Comparison of ENCODE assay signal across 15 cellular contexts in the genomic region with DNA sequence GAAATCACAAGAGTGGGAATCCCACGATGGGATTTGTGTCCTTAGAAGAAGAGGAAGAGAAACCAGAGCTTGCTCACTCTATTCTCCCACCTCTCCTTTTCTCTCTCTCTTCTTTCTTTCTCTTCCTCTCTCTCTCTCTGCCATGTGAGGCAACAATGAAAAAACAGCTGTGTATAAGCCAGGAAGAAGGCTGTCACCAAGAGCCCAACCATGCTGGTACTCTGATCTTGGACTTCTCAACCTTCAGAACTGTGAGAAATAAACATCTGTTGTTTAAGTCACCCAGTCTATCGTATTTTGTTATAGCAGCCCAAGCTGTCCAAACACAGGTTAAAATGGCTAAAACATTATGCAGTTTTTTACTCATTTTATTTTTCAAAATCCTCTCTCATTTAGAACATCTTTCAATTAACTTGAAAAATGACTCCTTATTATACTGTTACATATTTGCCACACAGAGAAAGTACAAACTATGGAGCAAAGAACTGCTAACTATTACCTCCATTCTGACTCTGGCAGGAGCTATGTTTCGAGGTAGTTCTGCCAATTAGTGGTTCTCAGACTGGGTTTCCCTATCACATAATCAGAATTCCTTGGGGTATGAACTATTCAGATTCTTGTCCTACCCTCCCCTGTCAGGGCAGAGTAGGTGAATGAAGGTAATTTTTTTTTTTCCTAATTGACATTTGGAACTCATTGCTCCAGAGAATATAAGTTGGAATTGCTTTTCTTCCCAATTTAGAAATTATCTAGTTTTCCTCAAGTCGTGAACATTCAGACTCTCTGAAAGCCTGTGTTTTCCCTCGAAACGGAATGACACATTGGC.
A peak's percentile ranks its signal among the peaks of the same experiment; 100 is the strongest.
DNase-seq lines count a peak whose midpoint lies in the region; ATAC-seq and TF ChIP-seq lines count a peak whose summit lies in the region.
"Had no signal": no experiment of that assay in that cellular context is flagged by ENCODE, and none has a peak within 500 bp of the region (broad histone marks: within the 10 kb centered on the region; RNA-seq: fewer than 3 reads in every experiment).

No MANE protein-coding gene starts in this region.

- no peaks in the 10 kb centered on the region; the same call in 1 of the 2 replicates for H3K27me3 Mint-ChIP-seq in HFFc6 (ENCODE audit: insufficient read depth)

- no peaks in the 10 kb centered on the region for H3K36me3 Mint-ChIP-seq in HFFc6 (ENCODE audit: low read depth)
- H3K36me3 Mint-ChIP-seq: activated naive CD8-positive, alpha-beta T cell treated with anti-CD3 and anti-CD28 coated beads for 36 hours had no signal

- in situ Hi-C loops in ACHN (cut with HindIII; ENCODE audit: low pct_ligation_motif_present, low pct_unique_long_range_greater_than_20kb, low sequenced_read_pairs), result no loop called here

- peak overlapping the region; percentile 49 for H3K4me3 Mint-ChIP-seq in HFFc6
- H3K4me3 Mint-ChIP-seq: activated naive CD8-positive, alpha-beta T cell treated with anti-CD3 and anti-CD28 coated beads for 36 hours; H9; T-helper 1 cell treated with Interleukin-12 subunit alpha and Interleukin-12 subunit beta and Interleukin-4 antibody, amounts not matched to agents 30 μg/mL and 1 μg/mL, for 36 hours had no signal

- TF ChIP-seq CTCF in HFFc6 (IDR thresholded peaks at IDR 0.05), result no peak

- H3K4me1 Mint-ChIP-seq in HFFc6 (ENCODE audit: low read depth), result peaks cover 36% of the 10 kb centered on the region
- H3K4me1 Mint-ChIP-seq: activated naive CD8-positive, alpha-beta T cell treated with anti-CD3 and anti-CD28 coated beads for 36 hours had no signal

- no peak overlapping the region for H3K27ac ChIP-seq in substantia nigra (ENCODE audit: low read depth, low read length, poor library complexity, severe bottlenecking)
- H3K27ac ChIP-seq: epithelial cell of prostate, PC-9 had no signal

- peak; percentile 40 for ATAC-seq in SK-N-SH treated with all-trans-retinoic acid at 6 μM for 48 hours
- no peak for ATAC-seq in GM19035 (IDR thresholded peaks at IDR 0.05; ENCODE audit: unreplicated experiment)

- H3K9me3 Mint-ChIP-seq in HFFc6, result no peaks in the 10 kb centered on the region
- H3K9me3 Mint-ChIP-seq: activated naive CD8-positive, alpha-beta T cell treated with anti-CD3 and anti-CD28 coated beads for 36 hours; H9; T-helper 1 cell treated with Interleukin-12 subunit alpha and Interleukin-12 subunit beta and Interleukin-4 antibody, amounts not matched to agents 30 μg/mL and 1 μg/mL, for 36 hours had no signal

- peak; percentile 27 for DNase-seq in ACHN
- DNase-seq in HFFc6, result no peak
- peak; percentile 89 for DNase-seq in kidney glomerular epithelial cell (lab: John Stamatoyannopoulos, UW)
- DNase-seq in SW480 (ENCODE audit: low spot score), result no peak
- no peak for DNase-seq in germinal center (ENCODE audit: low spot score)
- DNase-seq in substantia nigra (lab: John Stamatoyannopoulos, UW), result no peak
- DNase-seq: activated CD4-positive, alpha-beta T cell treated with anti-CD3 and anti-CD28 coated beads for 4 hours; activated naive CD8-positive, alpha-beta T cell treated with anti-CD3 and anti-CD28 coated beads for 36 hours; H9; KG1 had no signal

- H3K27ac Mint-ChIP-seq in HFFc6, result peak overlapping the region; percentile 17; the same call in 1 of the 2 replicates
- H3K27ac Mint-ChIP-seq: activated naive CD8-positive, alpha-beta T cell treated with anti-CD3 and anti-CD28 coated beads for 36 hours; T-helper 1 cell treated with Interleukin-12 subunit alpha and Interleukin-12 subunit beta and Interleukin-4 antibody, amounts not matched to agents 30 μg/mL and 1 μg/mL, for 36 hours had no signal

TF ChIP-seq in SK-N-SH treated with all-trans-retinoic acid at 6 μM for 48 hours, 23 proteins besides CTCF, POLR2A, EP300 and RAD21 (continues in another document):
- TF ChIP-seq GLIS3 (CRISPR knock-in tag; IDR thresholded peaks at IDR 0.05), result no peak
- TF ChIP-seq ESRRG (CRISPR knock-in tag; IDR thresholded peaks at IDR 0.05), result no peak
- no peak for TF ChIP-seq ZFP3 (CRISPR knock-in tag; IDR thresholded peaks at IDR 0.05)
- TF ChIP-seq ZC3H10 (CRISPR knock-in tag; IDR thresholded peaks at IDR 0.05), result no peak
- TF ChIP-seq ARNTL (CRISPR knock-in tag; IDR thresholded peaks at IDR 0.05; ENCODE audit: borderline replicate concordance, low read depth), result no peak
- TF ChIP-seq, protein P1, sequence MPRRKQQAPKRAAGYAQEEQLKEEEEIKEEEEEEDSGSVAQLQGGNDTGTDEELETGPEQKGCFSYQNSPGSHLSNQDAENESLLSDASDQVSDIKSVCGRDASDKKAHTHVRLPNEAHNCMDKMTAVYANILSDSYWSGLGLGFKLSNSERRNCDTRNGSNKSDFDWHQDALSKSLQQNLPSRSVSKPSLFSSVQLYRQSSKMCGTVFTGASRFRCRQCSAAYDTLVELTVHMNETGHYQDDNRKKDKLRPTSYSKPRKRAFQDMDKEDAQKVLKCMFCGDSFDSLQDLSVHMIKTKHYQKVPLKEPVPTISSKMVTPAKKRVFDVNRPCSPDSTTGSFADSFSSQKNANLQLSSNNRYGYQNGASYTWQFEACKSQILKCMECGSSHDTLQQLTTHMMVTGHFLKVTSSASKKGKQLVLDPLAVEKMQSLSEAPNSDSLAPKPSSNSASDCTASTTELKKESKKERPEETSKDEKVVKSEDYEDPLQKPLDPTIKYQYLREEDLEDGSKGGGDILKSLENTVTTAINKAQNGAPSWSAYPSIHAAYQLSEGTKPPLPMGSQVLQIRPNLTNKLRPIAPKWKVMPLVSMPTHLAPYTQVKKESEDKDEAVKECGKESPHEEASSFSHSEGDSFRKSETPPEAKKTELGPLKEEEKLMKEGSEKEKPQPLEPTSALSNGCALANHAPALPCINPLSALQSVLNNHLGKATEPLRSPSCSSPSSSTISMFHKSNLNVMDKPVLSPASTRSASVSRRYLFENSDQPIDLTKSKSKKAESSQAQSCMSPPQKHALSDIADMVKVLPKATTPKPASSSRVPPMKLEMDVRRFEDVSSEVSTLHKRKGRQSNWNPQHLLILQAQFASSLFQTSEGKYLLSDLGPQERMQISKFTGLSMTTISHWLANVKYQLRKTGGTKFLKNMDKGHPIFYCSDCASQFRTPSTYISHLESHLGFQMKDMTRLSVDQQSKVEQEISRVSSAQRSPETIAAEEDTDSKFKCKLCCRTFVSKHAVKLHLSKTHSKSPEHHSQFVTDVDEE (CRISPR knock-in tag; IDR thresholded peaks at IDR 0.05), result no peak
- no peak for TF ChIP-seq PPARA (CRISPR knock-in tag; IDR thresholded peaks at IDR 0.05; ENCODE audit: borderline replicate concordance)
- TF ChIP-seq, protein P2, sequence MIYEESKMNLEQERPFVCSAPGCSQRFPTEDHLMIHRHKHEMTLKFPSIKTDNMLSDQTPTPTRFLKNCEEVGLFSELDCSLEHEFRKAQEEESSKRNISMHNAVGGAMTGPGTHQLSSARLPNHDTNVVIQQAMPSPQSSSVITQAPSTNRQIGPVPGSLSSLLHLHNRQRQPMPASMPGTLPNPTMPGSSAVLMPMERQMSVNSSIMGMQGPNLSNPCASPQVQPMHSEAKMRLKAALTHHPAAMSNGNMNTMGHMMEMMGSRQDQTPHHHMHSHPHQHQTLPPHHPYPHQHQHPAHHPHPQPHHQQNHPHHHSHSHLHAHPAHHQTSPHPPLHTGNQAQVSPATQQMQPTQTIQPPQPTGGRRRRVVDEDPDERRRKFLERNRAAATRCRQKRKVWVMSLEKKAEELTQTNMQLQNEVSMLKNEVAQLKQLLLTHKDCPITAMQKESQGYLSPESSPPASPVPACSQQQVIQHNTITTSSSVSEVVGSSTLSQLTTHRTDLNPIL (CRISPR knock-in tag; IDR thresholded peaks at IDR 0.05; ENCODE audit: low read depth), result no peak
- TF ChIP-seq, protein P3, sequence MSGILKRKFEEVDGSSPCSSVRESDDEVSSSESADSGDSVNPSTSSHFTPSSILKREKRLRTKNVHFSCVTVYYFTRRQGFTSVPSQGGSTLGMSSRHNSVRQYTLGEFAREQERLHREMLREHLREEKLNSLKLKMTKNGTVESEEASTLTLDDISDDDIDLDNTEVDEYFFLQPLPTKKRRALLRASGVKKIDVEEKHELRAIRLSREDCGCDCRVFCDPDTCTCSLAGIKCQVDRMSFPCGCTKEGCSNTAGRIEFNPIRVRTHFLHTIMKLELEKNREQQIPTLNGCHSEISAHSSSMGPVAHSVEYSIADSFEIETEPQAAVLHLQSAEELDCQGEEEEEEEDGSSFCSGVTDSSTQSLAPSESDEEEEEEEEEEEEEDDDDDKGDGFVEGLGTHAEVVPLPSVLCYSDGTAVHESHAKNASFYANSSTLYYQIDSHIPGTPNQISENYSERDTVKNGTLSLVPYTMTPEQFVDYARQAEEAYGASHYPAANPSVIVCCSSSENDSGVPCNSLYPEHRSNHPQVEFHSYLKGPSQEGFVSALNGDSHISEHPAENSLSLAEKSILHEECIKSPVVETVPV (CRISPR knock-in tag; IDR thresholded peaks at IDR 0.05), result no peak
- TF ChIP-seq, protein P4, sequence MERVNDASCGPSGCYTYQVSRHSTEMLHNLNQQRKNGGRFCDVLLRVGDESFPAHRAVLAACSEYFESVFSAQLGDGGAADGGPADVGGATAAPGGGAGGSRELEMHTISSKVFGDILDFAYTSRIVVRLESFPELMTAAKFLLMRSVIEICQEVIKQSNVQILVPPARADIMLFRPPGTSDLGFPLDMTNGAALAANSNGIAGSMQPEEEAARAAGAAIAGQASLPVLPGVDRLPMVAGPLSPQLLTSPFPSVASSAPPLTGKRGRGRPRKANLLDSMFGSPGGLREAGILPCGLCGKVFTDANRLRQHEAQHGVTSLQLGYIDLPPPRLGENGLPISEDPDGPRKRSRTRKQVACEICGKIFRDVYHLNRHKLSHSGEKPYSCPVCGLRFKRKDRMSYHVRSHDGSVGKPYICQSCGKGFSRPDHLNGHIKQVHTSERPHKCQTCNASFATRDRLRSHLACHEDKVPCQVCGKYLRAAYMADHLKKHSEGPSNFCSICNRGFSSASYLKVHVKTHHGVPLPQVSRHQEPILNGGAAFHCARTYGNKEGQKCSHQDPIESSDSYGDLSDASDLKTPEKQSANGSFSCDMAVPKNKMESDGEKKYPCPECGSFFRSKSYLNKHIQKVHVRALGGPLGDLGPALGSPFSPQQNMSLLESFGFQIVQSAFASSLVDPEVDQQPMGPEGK (CRISPR knock-in tag; IDR thresholded peaks at IDR 0.05; ENCODE audit: borderline replicate concordance), result no peak
- no peak for TF ChIP-seq OSR1 (CRISPR knock-in tag; IDR thresholded peaks at IDR 0.05)
- TF ChIP-seq ZFP30 (CRISPR knock-in tag; IDR thresholded peaks at IDR 0.05), result no peak
- no peak for TF ChIP-seq TOX (CRISPR knock-in tag; IDR thresholded peaks at IDR 0.05; ENCODE audit: borderline replicate concordance)
- no peak for TF ChIP-seq CSDC2 (CRISPR knock-in tag; IDR thresholded peaks at IDR 0.05)
- no peak for TF ChIP-seq TCF4 (CRISPR knock-in tag; IDR thresholded peaks at IDR 0.05; ENCODE audit: borderline replicate concordance)

Comparison
In these comparisons a context has a peak if more than half of its experiments do, and no peak if none do; other contexts are left out.
1. DNase-seq: peak in ACHN (single experiment) and kidney glomerular epithelial cell (single experiment); none in HFFc6 (single experiment), SW480 (single experiment), germinal center (single experiment) and substantia nigra (0 of 49).